Comparison of ENCODE assay signal across 11 cellular contexts in genomic region chr18:213505-213904, GRCh38.
"Had no signal": no experiment of that assay in that cellular context is flagged by ENCODE, and none has a peak within 500 bp of the region (broad histone marks: within the 10 kb centered on the region; RNA-seq: fewer than 3 reads in every experiment).

No MANE protein-coding gene starts in this region.

- H3K4me3 ChIP-seq: adrenal gland, left ventricle myocardium inferior, suprapubic skin, upper lobe of left lung had no signal

- H3K27me3 ChIP-seq: adrenal gland, suprapubic skin, upper lobe of left lung had no signal

- H3K9ac ChIP-seq: parathyroid adenoma had no signal

- H3K9me3 Mint-ChIP-seq: activated T-helper 17 cell treated with anti-CD3 and anti-CD28 coated beads, Interleukin-2, amount 50 U/mL, for 72 hours; brain; stimulated activated memory B cell treated with anti-CD40 and anti-IgM and Interleukin-4, amounts not matched to agents 10 μg/mL and 1 μg/mL and 100 μg/mL, for 72 hours had no signal

- H3K4me3 Mint-ChIP-seq: activated T-helper 17 cell treated with anti-CD3 and anti-CD28 coated beads, Interleukin-2, amount 50 U/mL, for 72 hours; brain; stimulated activated memory B cell treated with anti-CD40 and anti-IgM and Interleukin-4, amounts not matched to agents 10 μg/mL and 1 μg/mL and 100 μg/mL, for 72 hours had no signal

- H3K9me3 ChIP-seq: adrenal gland, left ventricle myocardium inferior, suprapubic skin, upper lobe of left lung had no signal

- DNase-seq: activated naive CD4-positive, alpha-beta T cell treated with anti-CD3 and anti-CD28 coated beads, Interleukin-2, amount 50 U/mL, for 16 hours; adrenal gland; left ventricle myocardium inferior; small intestine; SW 1271; upper lobe of left lung had no signal

- ATAC-seq: activated T-helper 17 cell treated with anti-CD3 and anti-CD28 coated beads, Interleukin-2, amount 50 U/mL, for 72 hours; stimulated activated memory B cell treated with anti-CD40 and anti-IgM and Interleukin-4, amounts not matched to agents 10 μg/mL and 1 μg/mL and 100 μg/mL, for 72 hours had no signal

- H3K4me1 Mint-ChIP-seq: activated T-helper 17 cell treated with anti-CD3 and anti-CD28 coated beads, Interleukin-2, amount 50 U/mL, for 72 hours; brain had no signal

- H3K27me3 Mint-ChIP-seq: activated T-helper 17 cell treated with anti-CD3 and anti-CD28 coated beads, Interleukin-2, amount 50 U/mL, for 72 hours; brain; stimulated activated memory B cell treated with anti-CD40 and anti-IgM and Interleukin-4, amounts not matched to agents 10 μg/mL and 1 μg/mL and 100 μg/mL, for 72 hours had no signal

- H3K4me1 ChIP-seq: adrenal gland, left ventricle myocardium inferior, suprapubic skin, upper lobe of left lung had no signal

- H3K27ac Mint-ChIP-seq: activated T-helper 17 cell treated with anti-CD3 and anti-CD28 coated beads, Interleukin-2, amount 50 U/mL, for 72 hours; stimulated activated memory B cell treated with anti-CD40 and anti-IgM and Interleukin-4, amounts not matched to agents 10 μg/mL and 1 μg/mL and 100 μg/mL, for 72 hours had no signal

- H3K27ac ChIP-seq: adrenal gland, left ventricle myocardium inferior, parathyroid adenoma, suprapubic skin, upper lobe of left lung had no signal
